ENCODE assay signal across 8 cellular contexts in genomic region chr12:44972746-44973421, GRCh38.
DNase-seq lines count a peak whose midpoint lies in the region; ATAC-seq and TF ChIP-seq lines count a peak whose summit lies in the region.

No MANE protein-coding gene starts in this region.

- no peak overlapping the region for H3K4me3 Mint-ChIP-seq in immature natural killer cell

- ATAC-seq in GM21360 (IDR thresholded peaks at IDR 0.05; ENCODE audit: unreplicated experiment): peak; percentile 77

- intact Hi-C loops in colonic mucosa (cut with DNase I): no loop called here

- peak; percentile 49 for TF ChIP-seq CTCF in fibroblast of pulmonary artery (IDR thresholded peaks at IDR 0.05; ENCODE audit: low read length, missing control alignments)
- no peak for TF ChIP-seq CTCF in Peyer's patch (IDR thresholded peaks at IDR 0.05)
- no peak for TF ChIP-seq CTCF in colonic mucosa (IDR thresholded peaks at IDR 0.05)

- no peak for TF ChIP-seq POLR2A in Peyer's patch (IDR thresholded peaks at IDR 0.05)

- H3K4me3 ChIP-seq in fibroblast of pulmonary artery (replicated peaks; ENCODE audit: low read depth, low read length) (no peak overlapping the region), Peyer's patch (no peak overlapping the region), colonic mucosa (no peak overlapping the region)

- H3K27me3 ChIP-seq in Peyer's patch (no peaks in the 10 kb centered on the region), colonic mucosa (no peaks in the 10 kb centered on the region)

- H3K27me3 Mint-ChIP-seq in immature natural killer cell (ENCODE audit: low read depth in 3 of 3): peaks cover 0 to 2% (median 2%) of the 10 kb centered on the region in 3 donors

- no peak overlapping the region for H3K9ac ChIP-seq in colonic mucosa (ENCODE audit: low read depth in 2 of 2, low read length in 2 of 2)

- no peaks in the 10 kb centered on the region for H3K4me1 ChIP-seq in Peyer's patch
- no peaks in the 10 kb centered on the region for H3K4me1 ChIP-seq in colonic mucosa

- peak; percentile 16 for DNase-seq in DMS114 treated with DMSO at 0.1 percent for 48 hours (lab: John Stamatoyannopoulos, UW; ENCODE audit: unreplicated experiment)
- DNase-seq in NCI-H774 (lab: John Stamatoyannopoulos, UW): peak; percentile 21
- DNase-seq in fibroblast of pulmonary artery (ENCODE audit: low read depth): peak; percentile 9
- no peak for DNase-seq in immature natural killer cell
- no peak for DNase-seq in Peyer's patch
- no peak for DNase-seq in colonic mucosa
- DNase-seq in NCI-H510A (lab: John Stamatoyannopoulos, UW): no peak

- H3K27ac ChIP-seq in Peyer's patch (no peak overlapping the region), colonic mucosa (no peak overlapping the region)

- no peaks in the 10 kb centered on the region for H3K9me3 Mint-ChIP-seq in immature natural killer cell

- no peaks in the 10 kb centered on the region for H3K36me3 Mint-ChIP-seq in immature natural killer cell

- H3K9me3 ChIP-seq in Peyer's patch (no peaks in the 10 kb centered on the region), colonic mucosa (no peaks in the 10 kb centered on the region)

- H3K4me1 Mint-ChIP-seq in immature natural killer cell: peaks cover 5 to 9% of the 10 kb centered on the region in 2 donors

- H3K27ac Mint-ChIP-seq in immature natural killer cell: no peak overlapping the region

- H3K36me3 ChIP-seq in Peyer's patch: no peaks in the 10 kb centered on the region
- H3K36me3 ChIP-seq in colonic mucosa: no peaks in the 10 kb centered on the region

Comparison
In these comparisons a context has a peak if more than half of its experiments do, and no peak if none do; other contexts are left out.
1. DNase-seq: peak in DMS114 treated with DMSO at 0.1 percent for 48 hours (single experiment), NCI-H774 (single experiment) and fibroblast of pulmonary artery (single experiment); none in immature natural killer cell (0 of 3), Peyer's patch (0 of 3), colonic mucosa (single experiment) and NCI-H510A (single experiment).